ENCODE assay signal across 23 cellular contexts in the genomic region with DNA sequence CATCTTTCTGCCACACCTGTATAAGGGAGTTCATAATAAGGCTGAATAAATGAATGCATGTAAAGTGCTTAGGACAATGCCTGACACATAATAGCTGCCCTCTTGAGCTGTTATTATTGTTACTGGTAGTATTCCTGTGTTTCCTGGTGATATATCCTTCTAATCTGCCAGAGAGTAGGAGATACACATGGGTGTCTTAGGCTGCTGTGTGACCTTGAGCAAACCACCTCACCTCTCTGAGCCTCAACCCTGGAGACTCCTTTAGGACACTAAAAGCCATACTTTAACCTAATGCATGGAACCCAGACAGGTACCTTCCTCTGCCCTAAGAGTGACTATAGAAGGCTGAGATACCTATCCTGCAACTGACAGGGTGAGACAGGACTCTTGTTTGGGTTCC. TPM values are rescaled to one million over a fixed set of nuclear protein-coding genes. Genes with fewer than 3 reads are reported as not detected.
"Had no signal": no experiment of that assay in that cellular context is flagged by ENCODE, and none has a peak within 500 bp of the region (broad histone marks: within the 10 kb centered on the region; RNA-seq: fewer than 3 reads in every experiment).

No MANE protein-coding gene starts in this region.

- H3K36me3 ChIP-seq: ascending aorta, brain microvascular endothelial cell, esophagus muscularis mucosa, gastrocnemius medialis, heart left ventricle had no signal

- H3K9me3 ChIP-seq: ascending aorta, esophagus muscularis mucosa, gastrocnemius medialis, heart left ventricle had no signal

- H3K27ac ChIP-seq: ascending aorta, brain microvascular endothelial cell, coronary artery, esophagus muscularis mucosa, foreskin keratinocyte, gastrocnemius medialis had no signal

- H3K4me1 ChIP-seq: ascending aorta, foreskin keratinocyte had no signal

- H3K4me3 ChIP-seq: ascending aorta, coronary artery, dorsolateral prefrontal cortex, esophagus muscularis mucosa, gastrocnemius medialis, heart left ventricle had no signal

- ATAC-seq: foreskin keratinocyte had no signal

RNA-seq across cellular contexts. Expression of gene SCRT2, which starts 7.6 kb away (rescaled TPM):
- total RNA-seq: activated CD4-positive, alpha-beta memory T cell treated with anti-CD3 and anti-CD28 coated beads for 36 hours; activated CD4-positive, alpha-beta T cell treated with anti-CD3 and anti-CD28 coated beads for 36 hours; activated CD4-positive, alpha-beta T cell treated with anti-CD3 and anti-CD28 coated beads, Interleukin-2, amount 10 ng/mL, durations not matched to agents 24 days and 14 days; activated CD8-positive, alpha-beta memory T cell treated with anti-CD3 and anti-CD28 coated beads for 36 hours; activated CD8-positive, alpha-beta memory T cell treated with anti-CD3 and anti-CD28 coated beads, Interleukin-2, amount 10 ng/mL, durations not matched to agents 7 days and 5 days; activated CD8-positive, alpha-beta T cell treated with anti-CD3 and anti-CD28 coated beads, Interleukin-2, amount 10 ng/mL, durations not matched to agents 7 days and 5 days; activated naive CD4-positive, alpha-beta T cell treated with anti-CD3 and anti-CD28 coated beads, Interleukin-2, amount 50 U/mL, for 72 hours; activated naive CD8-positive, alpha-beta T cell treated with anti-CD3 and anti-CD28 coated beads, Interleukin-2, amount 10 ng/mL, durations not matched to agents 7 days and 5 days; activated T-helper 1 cell treated with anti-CD3 and anti-CD28 coated beads, Interleukin-12 subunit alpha, Interleukin-12 subunit beta, Interleukin-2, Interleukin-4 antibody, amounts not matched to agents 30 ng/mL and 10 ng/mL and 1 ng/mL, durations not matched to agents 14 hours and 24 hours and 36 hours; activated T-helper 2 cell treated with anti-CD3 and anti-CD28 coated beads, Interferon-gamma antibody, Interleukin-2, Interleukin-4, amounts not matched to agents 10 μg/mL and 5 μg/mL and 100 μg/mL, durations not matched to agents 14 hours and 24 hours and 36 hours; ascending aorta; bronchial epithelial cell; cardiac septum; endodermal cell; epithelial cell of proximal tubule; esophagus muscularis mucosa; foreskin keratinocyte; gastrocnemius medialis; heart left ventricle; T-cell had no signal
- polyA plus RNA-seq: foreskin keratinocyte, heart left ventricle had no signal

RNA-seq across cellular contexts. Expression of gene TCF15, which starts 57.9 kb away (rescaled TPM):
- total RNA-seq: activated CD4-positive, alpha-beta memory T cell treated with anti-CD3 and anti-CD28 coated beads for 36 hours; activated CD4-positive, alpha-beta T cell treated with anti-CD3 and anti-CD28 coated beads for 36 hours; activated CD8-positive, alpha-beta memory T cell treated with anti-CD3 and anti-CD28 coated beads for 36 hours; activated CD8-positive, alpha-beta memory T cell treated with anti-CD3 and anti-CD28 coated beads, Interleukin-2, amount 10 ng/mL, durations not matched to agents 7 days and 5 days; activated CD8-positive, alpha-beta T cell treated with anti-CD3 and anti-CD28 coated beads, Interleukin-2, amount 10 ng/mL, durations not matched to agents 7 days and 5 days; activated naive CD8-positive, alpha-beta T cell treated with anti-CD3 and anti-CD28 coated beads, Interleukin-2, amount 10 ng/mL, durations not matched to agents 7 days and 5 days; activated T-helper 2 cell treated with anti-CD3 and anti-CD28 coated beads, Interferon-gamma antibody, Interleukin-2, Interleukin-4, amounts not matched to agents 10 μg/mL and 5 μg/mL and 100 μg/mL, durations not matched to agents 14 hours and 24 hours and 36 hours; bronchial epithelial cell; foreskin keratinocyte; T-cell had no signal
